ENCODE assay signal across 32 cellular contexts in the genomic region with DNA sequence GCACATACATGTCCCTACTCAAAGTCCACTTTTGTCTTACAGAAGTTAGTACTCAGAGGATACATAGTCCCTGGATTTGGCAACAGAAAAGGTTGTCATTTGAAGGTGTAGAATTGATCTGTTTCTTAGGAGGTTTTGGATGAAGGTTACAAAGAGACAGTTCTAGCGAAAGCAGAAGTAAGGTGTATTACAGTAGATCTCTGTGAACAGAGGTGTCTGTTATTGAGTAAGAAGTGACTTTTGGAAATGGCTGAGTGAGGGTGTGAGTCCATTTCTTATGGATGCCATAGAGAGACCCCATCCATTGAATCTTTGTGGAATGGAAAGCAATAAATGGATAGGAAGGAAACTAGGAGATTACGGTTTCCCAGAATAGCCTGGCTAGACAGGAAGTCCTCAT. TPM values are rescaled to one million over a fixed set of nuclear protein-coding genes. Genes with fewer than 3 reads are reported as not detected.
"Had no signal": no experiment of that assay in that cellular context is flagged by ENCODE, and none has a peak within 500 bp of the region (broad histone marks: within the 10 kb centered on the region; RNA-seq: fewer than 3 reads in every experiment).

No MANE protein-coding gene starts in this region.

- DNase-seq: activated CD4-positive, alpha-beta T cell treated with anti-CD3 and anti-CD28 coated beads for 4 hours; activated CD4-positive, alpha-beta T cell treated with anti-CD3 and anti-CD28 coated beads, Interleukin-2, amount 50 U/mL, for 1 hour; activated CD4-positive, alpha-beta T cell treated with anti-CD3 and anti-CD28 coated beads, Interleukin-2, amount 50 U/mL, for 48 hours; activated CD4-positive, CD25-positive, alpha-beta regulatory T cell; activated CD4-positive, CD25-positive, alpha-beta regulatory T cell treated with anti-CD3 and anti-CD28 coated beads, Interleukin-2, amount 50 U/mL, for 72 hours; activated CD8-positive, alpha-beta memory T cell treated with anti-CD3 and anti-CD28 coated beads, Interleukin-2, amount 50 U/mL, for 48 hours; activated gamma-delta T cell; activated naive CD4-positive, alpha-beta T cell treated with anti-CD3 and anti-CD28 coated beads, Interleukin-2, amount 50 U/mL, for 16 hours; activated naive CD4-positive, alpha-beta T cell treated with Interleukin-2 at 50 U/mL for 16 hours; activated naive CD8-positive, alpha-beta T cell treated with anti-CD3 and anti-CD28 coated beads for 36 hours; activated naive CD8-positive, alpha-beta T cell treated with anti-CD3 and anti-CD28 coated beads, Interleukin-2, amount 50 U/mL, for 24 hours; activated T-cell treated with anti-CD3 and anti-CD28 coated beads for 4 hours; activated T-cell treated with anti-CD3 and anti-CD28 coated beads, Interleukin-2, amount 50 U/mL, for 24 hours; activated T-cell treated with anti-CD3 and anti-CD28 coated beads, Interleukin-2, amount 50 U/mL, for 72 hours; adrenal gland; amygdala; aorta; body of pancreas; caudate nucleus; cortex of kidney; dermis blood vessel endothelial cell; effector CD4-positive, alpha-beta T cell; effector memory CD8-positive, alpha-beta T cell; erythroblast; foreskin keratinocyte; gastrocnemius medialis; glutamatergic neuron; heart left ventricle; T-helper 2 cell had no signal

- ATAC-seq: activated naive CD8-positive, alpha-beta T cell treated with anti-CD3 and anti-CD28 coated beads, Interleukin-2, amount 50 U/mL, for 24 hours; body of pancreas; effector memory CD8-positive, alpha-beta T cell; foreskin keratinocyte; gastrocnemius medialis; heart left ventricle had no signal

- H3K27ac Mint-ChIP-seq: activated naive CD8-positive, alpha-beta T cell treated with anti-CD3 and anti-CD28 coated beads for 36 hours; activated naive CD8-positive, alpha-beta T cell treated with anti-CD3 and anti-CD28 coated beads, Interleukin-2, amount 50 U/mL, for 24 hours; activated T-cell treated with anti-CD3 and anti-CD28 coated beads, Interleukin-2, amount 50 U/mL, for 24 hours; activated T-cell treated with anti-CD3 and anti-CD28 coated beads, Interleukin-2, amount 50 U/mL, for 72 hours; effector memory CD8-positive, alpha-beta T cell had no signal

RNA-seq across cellular contexts. Expression of a gene that starts 5.6 kb away (rescaled TPM):
- total RNA-seq: chondrocyte had no signal

RNA-seq across cellular contexts. Expression of a gene that starts 35.9 kb away (rescaled TPM):
- total RNA-seq: activated naive CD8-positive, alpha-beta T cell treated with anti-CD3 and anti-CD28 coated beads for 36 hours; activated T-cell treated with anti-CD3 and anti-CD28 coated beads, Interleukin-2, amount 50 U/mL, for 72 hours; aorta; body of pancreas; chondrocyte; dermis blood vessel endothelial cell; esophagus muscularis mucosa; foreskin keratinocyte; T-helper 1 cell treated with Interleukin-12 subunit alpha and Interleukin-12 subunit beta and Interleukin-4 antibody, amounts not matched to agents 30 ng/mL and 1 ng/mL, for 36 hours had no signal
